In genomic region chr2:223538920-223539440, GRCh38 we compare ENCODE assay signal across 10 cellular contexts.
DNase-seq lines count a peak whose midpoint lies in the region; ATAC-seq and TF ChIP-seq lines count a peak whose summit lies in the region.
"Had no signal": no experiment of that assay in that cellular context is flagged by ENCODE, and none has a peak within 500 bp of the region (broad histone marks: within the 10 kb centered on the region; RNA-seq: fewer than 3 reads in every experiment).

No MANE protein-coding gene starts in this region.

- no peak overlapping the region for H2BK5ac ChIP-seq in mesenchymal stem cell (ENCODE audit: low read depth, low read length, poor library complexity, severe bottlenecking)

- no peak overlapping the region for H3K4me2 ChIP-seq in mesenchymal stem cell (ENCODE audit: low read length, poor library complexity, severe bottlenecking)

- TF ChIP-seq CTCF in BE2C (IDR thresholded peaks at IDR 0.05; ENCODE audit: low read depth, low read length) = no peak

- H3K9me3 ChIP-seq in BE2C = no peaks in the 10 kb centered on the region
- no peaks in the 10 kb centered on the region for H3K9me3 ChIP-seq in mesenchymal stem cell (ENCODE audit: control insufficient read depth, low read length)
- H3K9me3 ChIP-seq: SJSA1 had no signal

- H3K27me3 ChIP-seq in BE2C (no peaks in the 10 kb centered on the region), mesenchymal stem cell (ENCODE audit: control insufficient read depth in 1 of 2, insufficient read depth in 1 of 2, low read length in 2 of 2) (no peaks in the 10 kb centered on the region)
- H3K27me3 ChIP-seq: SJSA1 had no signal

- 19% methylated on average over 8 of the region's 8 CpGs for WGBS in mesenchymal stem cell

- H3K9ac ChIP-seq in mesenchymal stem cell (ENCODE audit: low read length) = peak overlapping the region; percentile 6

- H2BK12ac ChIP-seq in mesenchymal stem cell (ENCODE audit: low read length in 2 of 2) = peak overlapping the region; percentile 12 to 59

- H3K23ac ChIP-seq in mesenchymal stem cell (ENCODE audit: low read length in 2 of 2) = no peak overlapping the region

- peaks cover 23% of the 10 kb centered on the region for H3K4me1 ChIP-seq in BE2C
- peaks cover 4% of the 10 kb centered on the region for H3K4me1 ChIP-seq in mesenchymal stem cell (ENCODE audit: control insufficient read depth, insufficient read depth, low read depth, low read length)

- no peak overlapping the region for H2AFZ ChIP-seq in mesenchymal stem cell (ENCODE audit: low read depth, low read length)

- H3K4ac ChIP-seq in mesenchymal stem cell (ENCODE audit: low read depth in 1 of 2, low read length in 2 of 2) = peak overlapping the region in 1 of 2 experiments; percentile 17

- no peak overlapping the region for H2BK15ac ChIP-seq in mesenchymal stem cell (ENCODE audit: low read depth, poor library complexity, severe bottlenecking)

- peak overlapping the region; percentile 29 for H4K8ac ChIP-seq in mesenchymal stem cell (ENCODE audit: low read length)

- peak overlapping the region; percentile 6 to 34 for H3K18ac ChIP-seq in mesenchymal stem cell (ENCODE audit: low read depth in 1 of 2, low read length in 2 of 2)

- DNase-seq in BE2C = peak; percentile 52
- DNase-seq in NCI-H1417 (lab: John Stamatoyannopoulos, UW) = peak; percentile 42 to 93 (median 76)
- DNase-seq in amniotic epithelial cell (ENCODE audit: low read depth) = peak; percentile 38
- peak; percentile 47 for DNase-seq in mesenchymal stem cell
- no peak for DNase-seq in central memory CD4-positive, alpha-beta T cell
- no peak for DNase-seq in HUDEP-2 (lab: John Stamatoyannopoulos, UW; ENCODE audit: unreplicated experiment in 76 of 76)
- DNase-seq: activated CD4-positive, alpha-beta memory T cell treated with anti-CD3 and anti-CD28 coated beads for 36 hours had no signal

- H3K4me3 ChIP-seq in BE2C (ENCODE audit: low read depth, low read length) = peak overlapping the region; percentile 42
- no peak overlapping the region for H3K4me3 ChIP-seq in mesenchymal stem cell (ENCODE audit: insufficient read depth in 1 of 2, low read depth in 1 of 2, low read length in 2 of 2)
- H3K4me3 ChIP-seq: SJSA1 had no signal

- peak overlapping the region; percentile 71 for H2BK120ac ChIP-seq in mesenchymal stem cell (ENCODE audit: low read depth, low read length)

- no peak overlapping the region for H3K14ac ChIP-seq in mesenchymal stem cell (ENCODE audit: low read length in 2 of 2)

- no peaks in the 10 kb centered on the region for H3K79me1 ChIP-seq in mesenchymal stem cell (replicated peaks; ENCODE audit: low read length, poor library complexity, severe bottlenecking)

- H3K36me3 ChIP-seq in BE2C (no peaks in the 10 kb centered on the region), mesenchymal stem cell (ENCODE audit: control insufficient read depth in 1 of 2, insufficient read depth in 2 of 2, low read depth in 1 of 2, low read length in 2 of 2) (no peaks in the 10 kb centered on the region)
- H3K36me3 ChIP-seq: SJSA1 had no signal

- peak overlapping the region; percentile 35 for H4K91ac ChIP-seq in mesenchymal stem cell (ENCODE audit: low read length)

- H3K27ac ChIP-seq in mesenchymal stem cell (ENCODE audit: low read length, poor library complexity, severe bottlenecking) = no peak overlapping the region
- H3K27ac ChIP-seq: SJSA1 had no signal

- ATAC-seq in GM21825 (IDR thresholded peaks at IDR 0.05; ENCODE audit: unreplicated experiment) = no peak
- no peak for ATAC-seq in HG02588 (IDR thresholded peaks at IDR 0.05; ENCODE audit: unreplicated experiment)

- H2AK5ac ChIP-seq in mesenchymal stem cell (ENCODE audit: low read length, severe bottlenecking) = no peak overlapping the region

Comparison
In these comparisons a context has a peak if more than half of its experiments do, and no peak if none do; other contexts are left out.
1. DNase-seq: peak in BE2C (single experiment), NCI-H1417 (3 of 3), amniotic epithelial cell (single experiment) and mesenchymal stem cell (single experiment); none in central memory CD4-positive, alpha-beta T cell (single experiment) and HUDEP-2 (0 of 76).